7 cellular contexts compared by ENCODE assay signal in genomic region chr9:22197000-22197399, GRCh38.
DNase-seq lines count a peak whose midpoint lies in the region; ATAC-seq lines count a peak whose summit lies in the region.

No MANE protein-coding gene starts in this region.

- peak; percentile 50 for DNase-seq in germinal center (ENCODE audit: low spot score)

- ATAC-seq in GM18508 (IDR thresholded peaks at IDR 0.05; ENCODE audit: insufficient read depth, unreplicated experiment): peak; percentile 70
- ATAC-seq in GM19328 (IDR thresholded peaks at IDR 0.05; ENCODE audit: unreplicated experiment): peak; percentile 62
- ATAC-seq in GM21529 (IDR thresholded peaks at IDR 0.05; ENCODE audit: unreplicated experiment): peak; percentile 83
- ATAC-seq in HG02852 (IDR thresholded peaks at IDR 0.05; ENCODE audit: unreplicated experiment): peak; percentile 92
- peak; percentile 63 for ATAC-seq in HG03139 (IDR thresholded peaks at IDR 0.05; ENCODE audit: unreplicated experiment)
- peak; percentile 69 for ATAC-seq in HG03558 (IDR thresholded peaks at IDR 0.05; ENCODE audit: extremely low read depth, unreplicated experiment)

Comparison
In these comparisons a context has a peak if more than half of its experiments do, and no peak if none do; other contexts are left out.
1. Peak in every context shown above with its lines: DNase-seq and ATAC-seq.